26 cellular contexts compared by ENCODE assay signal in genomic region chr19:42098781-42099180, GRCh38. TPM values are rescaled to one million over a fixed set of nuclear protein-coding genes. Genes with fewer than 3 reads are reported as not detected.
"Had no signal": no experiment of that assay in that cellular context is flagged by ENCODE, and none has a peak within 500 bp of the region (broad histone marks: within the 10 kb centered on the region; RNA-seq: fewer than 3 reads in every experiment).

No MANE protein-coding gene starts in this region.

- H3K4me3 Mint-ChIP-seq: activated CD4-positive, alpha-beta memory T cell treated with anti-CD3 and anti-CD28 coated beads, Interleukin-2, amount 10 ng/mL, durations not matched to agents 7 days and 5 days; activated naive CD4-positive, alpha-beta T cell treated with anti-CD3 and anti-CD28 coated beads for 36 hours; activated naive CD8-positive, alpha-beta T cell treated with anti-CD3 and anti-CD28 coated beads, Interleukin-2, amount 10 ng/mL, durations not matched to agents 7 days and 5 days; activated T-cell treated with anti-CD3 and anti-CD28 coated beads, Interleukin-2, amount 50 U/mL, for 72 hours; brain; nephron progenitor cell; stimulated activated effector memory CD8-positive, alpha-beta T cell treated with anti-CD3 and anti-CD28 coated beads, Interleukin-12 subunit alpha, Interleukin-12 subunit beta, amount 100 ng/mL, for 72 hours had no signal

- H3K4me3 ChIP-seq: gastroesophageal sphincter, stomach, suprapubic skin, tibial nerve had no signal

- ATAC-seq: activated T-cell treated with anti-CD3 and anti-CD28 coated beads, Interleukin-2, amount 50 U/mL, for 72 hours; gastroesophageal sphincter; left ventricle myocardium superior; sciatic nerve; stimulated activated effector memory CD8-positive, alpha-beta T cell treated with anti-CD3 and anti-CD28 coated beads, Interleukin-12 subunit alpha, Interleukin-12 subunit beta, amount 100 ng/mL, for 72 hours had no signal

- H3K27ac ChIP-seq: gastroesophageal sphincter, stomach, suprapubic skin, tibial nerve had no signal

- H3K27me3 Mint-ChIP-seq: activated CD4-positive, alpha-beta memory T cell treated with anti-CD3 and anti-CD28 coated beads, Interleukin-2, amount 10 ng/mL, durations not matched to agents 7 days and 5 days; activated naive CD8-positive, alpha-beta T cell treated with anti-CD3 and anti-CD28 coated beads, Interleukin-2, amount 10 ng/mL, durations not matched to agents 7 days and 5 days had no signal

- H3K36me3 ChIP-seq: gastroesophageal sphincter, suprapubic skin, tibial nerve had no signal

- H3K27ac Mint-ChIP-seq: activated CD4-positive, alpha-beta memory T cell treated with anti-CD3 and anti-CD28 coated beads, Interleukin-2, amount 10 ng/mL, durations not matched to agents 7 days and 5 days; activated naive CD4-positive, alpha-beta T cell treated with anti-CD3 and anti-CD28 coated beads for 36 hours; activated naive CD8-positive, alpha-beta T cell treated with anti-CD3 and anti-CD28 coated beads, Interleukin-2, amount 10 ng/mL, durations not matched to agents 7 days and 5 days; activated T-cell treated with anti-CD3 and anti-CD28 coated beads, Interleukin-2, amount 50 U/mL, for 72 hours; brain; nephron progenitor cell; stimulated activated effector memory CD8-positive, alpha-beta T cell treated with anti-CD3 and anti-CD28 coated beads, Interleukin-12 subunit alpha, Interleukin-12 subunit beta, amount 100 ng/mL, for 72 hours had no signal

- H3K4me1 Mint-ChIP-seq: activated CD4-positive, alpha-beta memory T cell treated with anti-CD3 and anti-CD28 coated beads, Interleukin-2, amount 10 ng/mL, durations not matched to agents 7 days and 5 days had no signal

- DNase-seq: activated CD4-positive, alpha-beta memory T cell treated with anti-CD3 and anti-CD28 coated beads, Interleukin-2, amount 10 ng/mL, durations not matched to agents 7 days and 5 days; activated CD4-positive, alpha-beta T cell treated with anti-CD3 and anti-CD28 coated beads for 48 hours; activated CD4-positive, CD25-positive, alpha-beta regulatory T cell; activated effector memory CD4-positive, alpha-beta T cell treated with Interleukin-2 at 50 U/mL for 16 hours; activated naive CD4-positive, alpha-beta T cell treated with anti-CD3 and anti-CD28 coated beads for 36 hours; activated naive CD8-positive, alpha-beta T cell treated with anti-CD3 and anti-CD28 coated beads, Interleukin-2, amount 10 ng/mL, durations not matched to agents 7 days and 5 days; activated T-cell treated with anti-CD3 and anti-CD28 coated beads, Interleukin-2, amount 50 U/mL, for 72 hours; amygdala; effector memory CD4-positive, alpha-beta T cell; head of caudate nucleus; hypothalamus; left ventricle myocardium superior; mammary epithelial cell; nephron progenitor cell; small intestine; stimulated activated CD4-positive, alpha-beta T cell treated with anti-CD3 and anti-CD28 coated beads, Interleukin-2, amount 100 ng/mL, for 24 hours; stomach; T-helper 1 cell; T-helper 9 cell had no signal

- H3K9me3 Mint-ChIP-seq: activated CD4-positive, alpha-beta memory T cell treated with anti-CD3 and anti-CD28 coated beads, Interleukin-2, amount 10 ng/mL, durations not matched to agents 7 days and 5 days; activated naive CD4-positive, alpha-beta T cell treated with anti-CD3 and anti-CD28 coated beads for 36 hours; activated naive CD8-positive, alpha-beta T cell treated with anti-CD3 and anti-CD28 coated beads, Interleukin-2, amount 10 ng/mL, durations not matched to agents 7 days and 5 days; activated T-cell treated with anti-CD3 and anti-CD28 coated beads, Interleukin-2, amount 50 U/mL, for 72 hours; brain; nephron progenitor cell; stimulated activated effector memory CD8-positive, alpha-beta T cell treated with anti-CD3 and anti-CD28 coated beads, Interleukin-12 subunit alpha, Interleukin-12 subunit beta, amount 100 ng/mL, for 72 hours had no signal

- H3K27me3 ChIP-seq: gastroesophageal sphincter had no signal

- H3K9me3 ChIP-seq: gastroesophageal sphincter, stomach, suprapubic skin, tibial nerve had no signal

RNA-seq across cellular contexts. Expression of gene GRIK5, which starts 28.8 kb away (rescaled TPM):
- total RNA-seq: dermis microvascular lymphatic vessel endothelial cell had no signal
